29 cellular contexts compared by ENCODE assay signal in genomic region chr14:100882991-100883788, GRCh38. TPM values are rescaled to one million over a fixed set of nuclear protein-coding genes. Genes with fewer than 3 reads are reported as not detected.
DNase-seq lines count a peak whose midpoint lies in the region; ATAC-seq, FAIRE-seq and TF ChIP-seq lines count a peak whose summit lies in the region.
"Had no signal": no experiment of that assay in that cellular context is flagged by ENCODE, and none has a peak within 500 bp of the region (broad histone marks: within the 10 kb centered on the region; RNA-seq: fewer than 3 reads in every experiment).

No MANE protein-coding gene starts in this region.

- FAIRE-seq in HepG2 (lab: Jason Lieb, UNC), result no peak
- FAIRE-seq: GM12878, H1 had no signal

- H3K4me3 ChIP-seq in right lobe of liver, result no peak overlapping the region
- H3K4me3 ChIP-seq in HepG2 (replicated peaks in 1 of 3; ENCODE audit: insufficient read depth in 1 of 3, low read depth in 2 of 3, low read length in 3 of 3), result no peak overlapping the region
- H3K4me3 ChIP-seq: GM12878, PC-9 had no signal

- CTCF ChIA-PET in HepG2 (lab: Yijun Ruan, JAX; ENCODE audit: low intra/inter-chr PET ratio, low total read pairs), result no interaction called here

- no peak overlapping the region for H3K4me3 Mint-ChIP-seq in activated T-helper 17 cell treated with anti-CD3 and anti-CD28 coated beads, Interleukin-2, amount 50 U/mL, for 72 hours
- H3K4me3 Mint-ChIP-seq: CD8-positive, alpha-beta T cell; IgD-negative memory B cell had no signal

- peaks cover 13% of the 10 kb centered on the region for H3K27me3 Mint-ChIP-seq in activated T-helper 17 cell treated with anti-CD3 and anti-CD28 coated beads, Interleukin-2, amount 50 U/mL, for 72 hours

- H3K27me3 ChIP-seq in right lobe of liver (no peaks in the 10 kb centered on the region), HepG2 (ENCODE audit: control insufficient read depth in 1 of 2, insufficient read depth in 2 of 2, low read length in 2 of 2) (peaks cover 1 to 19% of the 10 kb centered on the region in 2 experiments; a peak in 4 of 5 replicates)

- in situ Hi-C loops in HepG2 (cut with HindIII; ENCODE audit: extremely low pct_ligation_motif_present, low pct_unique_long_range_greater_than_20kb), result no loop called here

- no peaks in the 10 kb centered on the region for H3K9me3 ChIP-seq in right lobe of liver
- H3K9me3 ChIP-seq in HepG2 (ENCODE audit: low read length), result no peaks in the 10 kb centered on the region

- no peak overlapping the region for H3K4me2 ChIP-seq in HepG2 (ENCODE audit: low read depth, low read length)
- H3K4me2 ChIP-seq: KMS-11, PC-9 had no signal

- H3K36me3 ChIP-seq in right lobe of liver (no peaks in the 10 kb centered on the region), HepG2 (replicated peaks in 1 of 2; ENCODE audit: control insufficient read depth in 1 of 2, insufficient read depth in 2 of 2, low read length in 2 of 2) (no peaks in the 10 kb centered on the region)

- WGBS in right lobe of liver (ENCODE audit: insufficient coverage, low coverage, low lambda C conversion rate, missing lambda C conversion rate), result 86% methylated on average over 2 of the region's 46 CpGs
- 79% methylated on average over 39 of the region's 46 CpGs for WGBS in HepG2 (ENCODE audit: low lambda C conversion rate)

- intact Hi-C loops in right lobe of liver (cut with DNase I) (no loop called here), HepG2 (cut with micrococcal nuclease; ENCODE audit: unreplicated experiment) (no loop called here), left ventricle myocardium superior (cut with micrococcal nuclease) (no loop called here), posterior vena cava (cut with DNase I) (no loop called here)

- no peaks in the 10 kb centered on the region for H3K79me2 ChIP-seq in HepG2 (ENCODE audit: insufficient read depth, low read length)

- DNase-seq in right lobe of liver (peak in 2 of 3 donors; percentile 7 to 42), HepG2 (ENCODE audit: low spot score) (no peak), left ventricle myocardium superior (peak; percentile 26), posterior vena cava (ENCODE audit: low spot score) (peak; percentile 76), NCI-H1417 (lab: John Stamatoyannopoulos, UW) (no peak)
- DNase-seq: C1 segment of cervical spinal cord; CD8-positive, alpha-beta T cell; DMS 273 treated with DMSO at 0.1 percent for 48 hours; DMS79; EL; GDM1; HCEC 1CT; NCI-H1092; NCI-H1436; NCI-H187; NCI-H2081 treated with DMSO at 0.1 percent for 48 hours; NCI-H2171; NCI-H345; NCI-H524 treated with DMSO at 0.1 percent for 48 hours; NCI-H82; PC-9; SHP77 treated with DMSO at 0.1 percent for 48 hours had no signal

- POLR2A ChIA-PET in HepG2 (lab: Yijun Ruan, JAX), result no interaction called here

- no peaks in the 10 kb centered on the region for H3K4me1 Mint-ChIP-seq in activated T-helper 17 cell treated with anti-CD3 and anti-CD28 coated beads, Interleukin-2, amount 50 U/mL, for 72 hours
- H3K4me1 Mint-ChIP-seq: IgD-negative memory B cell had no signal

- no peak overlapping the region for H3K9ac ChIP-seq in HepG2 (ENCODE audit: insufficient read depth, low read depth, low read length)
- H3K9ac ChIP-seq: KMS-11 had no signal

- TF ChIP-seq EP300 in HepG2 (IDR thresholded peaks at IDR 0.05; ENCODE audit: low read depth in 2 of 2, low read length in 2 of 2) (no peak), HepG2 (CRISPR knock-in tag; IDR thresholded peaks at IDR 0.05; ENCODE audit: borderline replicate concordance) (no peak)

- TF ChIP-seq CTCF in right lobe of liver (IDR thresholded peaks at IDR 0.05), result no peak
- no peak for TF ChIP-seq CTCF in HepG2 (CRISPR knock-in tag; IDR thresholded peaks at IDR 0.05)

- ATAC-seq in right lobe of liver (no peak), HepG2 (no peak), left ventricle myocardium superior (no peak), HG03139 (IDR thresholded peaks at IDR 0.05; ENCODE audit: unreplicated experiment) (no peak)
- no peak for ATAC-seq in activated T-helper 17 cell treated with anti-CD3 and anti-CD28 coated beads, Interleukin-2, amount 50 U/mL, for 72 hours (replicated peaks)
- ATAC-seq: CD8-positive, alpha-beta T cell; GM12878 had no signal

- TF ChIP-seq POLR2A in right lobe of liver (IDR thresholded peaks at IDR 0.05) (no peak), HepG2 (IDR thresholded peaks at IDR 0.05; ENCODE audit: insufficient read depth in 1 of 2, low read depth in 2 of 2, low read length in 2 of 2) (no peak)

- H3K36me3 Mint-ChIP-seq in activated T-helper 17 cell treated with anti-CD3 and anti-CD28 coated beads, Interleukin-2, amount 50 U/mL, for 72 hours (ENCODE audit: low read depth), result no peaks in the 10 kb centered on the region
- H3K36me3 Mint-ChIP-seq: CD8-positive, alpha-beta T cell had no signal

- no peak for TF ChIP-seq RAD21 in HepG2 (CRISPR knock-in tag; IDR thresholded peaks at IDR 0.05)

- BruUV-seq in HepG2 (replicated peaks; lab: Mats Ljungman, UMichigan), result no TSS peak

- H3K27ac Mint-ChIP-seq in activated T-helper 17 cell treated with anti-CD3 and anti-CD28 coated beads, Interleukin-2, amount 50 U/mL, for 72 hours, result no peak overlapping the region
- H3K27ac Mint-ChIP-seq: CD8-positive, alpha-beta T cell had no signal

- no peaks in the 10 kb centered on the region for H4K20me1 ChIP-seq in HepG2 (ENCODE audit: insufficient read depth, low read length)

- H3K9me3 Mint-ChIP-seq in activated T-helper 17 cell treated with anti-CD3 and anti-CD28 coated beads, Interleukin-2, amount 50 U/mL, for 72 hours, result no peaks in the 10 kb centered on the region
- H3K9me3 Mint-ChIP-seq: CD8-positive, alpha-beta T cell had no signal

- no peak overlapping the region for H2AFZ ChIP-seq in HepG2 (ENCODE audit: low read length)
- H2AFZ ChIP-seq: PC-9 had no signal

- H3K27ac ChIP-seq in right lobe of liver (no peak overlapping the region), HepG2 (ENCODE audit: extremely low read length, insufficient read depth, low read length) (no peak overlapping the region)
- H3K27ac ChIP-seq: KMS-11, PC-9 had no signal

- H3K4me1 ChIP-seq in right lobe of liver (no peaks in the 10 kb centered on the region), HepG2 (ENCODE audit: insufficient read depth, low read length) (peaks cover 13% of the 10 kb centered on the region)

RNA-seq across cellular contexts. Expression of gene RTL1, which starts 20.3 kb away (rescaled TPM):
- under 1 TPM in 1 of 6 experiments, not detected in 5; 0.04 TPM for total RNA-seq in right lobe of liver
- total RNA-seq in HepG2 (2016; rRNA removed; fragmentation: Illumina TruSeq; extraction: Trizol), result 0.04 TPM in 1 of 2 replicates, not detected in the other
- not detected in 2 replicates for total RNA-seq in HepG2 (2016; cell fraction: cytosol; rRNA removed; fragmentation: Illumina TruSeq; extraction: Trizol; ENCODE audit: low read depth)
- not detected in 2 replicates for total RNA-seq in HepG2 (2016; cell fraction: insoluble cytoplasmic fraction; rRNA removed; fragmentation: Illumina TruSeq; extraction: Trizol)
- 0.03 TPM in 1 of 2 replicates, not detected in the other for total RNA-seq in HepG2 (2016; cell fraction: membrane; rRNA removed; fragmentation: Illumina TruSeq; extraction: Trizol)
- not detected in 2 replicates for total RNA-seq in HepG2 (2016; cell fraction: nucleus; rRNA removed; fragmentation: Illumina TruSeq; extraction: Trizol)
- polyA plus RNA-seq in HepG2 (2011; rRNA removed), result not detected in 2 replicates
- polyA plus RNA-seq in HepG2 (2011; cell fraction: cytosol; rRNA removed), result 0.01 TPM in 1 of 2 replicates, not detected in the other
- 0.05 TPM in 1 of 2 replicates, not detected in the other for polyA plus RNA-seq in HepG2 (2011; cell fraction: nucleus; rRNA removed)
- polyA plus RNA-seq in HepG2 (2012), result 0.03 and 0.05 TPM in 2 replicates
- not detected in 2 replicates for polyA plus RNA-seq in HepG2 (2016; cell fraction: cytosol; fragmentation: Illumina TruSeq; extraction: Trizol; ENCODE audit: low read depth)
- not detected in 2 replicates for polyA plus RNA-seq in HepG2 (2016; cell fraction: insoluble cytoplasmic fraction; fragmentation: Illumina TruSeq; extraction: Trizol; ENCODE audit: low read depth)
- 0.05 TPM in 1 of 2 replicates, not detected in the other for polyA plus RNA-seq in HepG2 (2016; cell fraction: membrane; fragmentation: Illumina TruSeq; extraction: Trizol; ENCODE audit: low read depth)
- polyA plus RNA-seq in HepG2 (2016; cell fraction: nucleus; fragmentation: Illumina TruSeq; extraction: Trizol; ENCODE audit: insufficient read depth, low read depth), result not detected in 2 replicates
- polyA minus RNA-seq in HepG2 (2011; rRNA and poly(A)+ RNA removed; ENCODE audit: low replicate concordance), result not detected in 2 replicates
- not detected in 2 replicates for polyA minus RNA-seq in HepG2 (2011; cell fraction: cytosol; rRNA and poly(A)+ RNA removed)
- not detected in 2 replicates for polyA minus RNA-seq in HepG2 (2011; cell fraction: nucleus; rRNA and poly(A)+ RNA removed)
- total RNA-seq in left ventricle myocardium superior, result not detected
- total RNA-seq in posterior vena cava, result not detected
- total RNA-seq in activated T-helper 17 cell treated with anti-CD3 and anti-CD28 coated beads, Interleukin-2, amount 50 U/mL, for 72 hours, result not detected
- total RNA-seq: CD8-positive, alpha-beta T cell; GM12878; H1; PC-9; RPMI7951 had no signal
- polyA plus RNA-seq: GM12878, H1, IgD-negative memory B cell had no signal

RNA-seq across cellular contexts. Expression of gene MEG3, which starts 57.3 kb away (rescaled TPM):
- total RNA-seq in right lobe of liver (10 to 100 TPM in 5 of 6 experiments, 1 to 10 TPM in 1; 5.7 to 43.7 (median 23.9) TPM), HepG2 (2016; rRNA removed; fragmentation: Illumina TruSeq; extraction: Trizol) (not detected in 2 replicates), left ventricle myocardium superior (20.6 TPM), posterior vena cava (10 to 100 TPM; 56.2 to 99.4 TPM)
- total RNA-seq in HepG2 (2016; cell fraction: cytosol; rRNA removed; fragmentation: Illumina TruSeq; extraction: Trizol; ENCODE audit: low read depth), result not detected in 2 replicates
- total RNA-seq in HepG2 (2016; cell fraction: insoluble cytoplasmic fraction; rRNA removed; fragmentation: Illumina TruSeq; extraction: Trizol), result not detected in 2 replicates
- not detected in 2 replicates for total RNA-seq in HepG2 (2016; cell fraction: membrane; rRNA removed; fragmentation: Illumina TruSeq; extraction: Trizol)
- 0.38 TPM in 1 of 2 replicates, not detected in the other for total RNA-seq in HepG2 (2016; cell fraction: nucleus; rRNA removed; fragmentation: Illumina TruSeq; extraction: Trizol)
- 0.07 and 0.17 TPM in 2 replicates for polyA plus RNA-seq in HepG2 (2011; rRNA removed)
- polyA plus RNA-seq in HepG2 (2011; cell fraction: cytosol; rRNA removed), result 0.03 TPM in 1 of 2 replicates, not detected in the other
- 0.59 and 0.62 TPM in 2 replicates for polyA plus RNA-seq in HepG2 (2011; cell fraction: nucleus; rRNA removed)
- 0.12 TPM in 1 of 2 replicates, not detected in the other for polyA plus RNA-seq in HepG2 (2012)
- not detected in 2 replicates for polyA plus RNA-seq in HepG2 (2016; cell fraction: cytosol; fragmentation: Illumina TruSeq; extraction: Trizol; ENCODE audit: low read depth)
- polyA plus RNA-seq in HepG2 (2016; cell fraction: insoluble cytoplasmic fraction; fragmentation: Illumina TruSeq; extraction: Trizol; ENCODE audit: low read depth), result not detected in 2 replicates
- not detected in 2 replicates for polyA plus RNA-seq in HepG2 (2016; cell fraction: membrane; fragmentation: Illumina TruSeq; extraction: Trizol; ENCODE audit: low read depth)
- polyA plus RNA-seq in HepG2 (2016; cell fraction: nucleus; fragmentation: Illumina TruSeq; extraction: Trizol; ENCODE audit: insufficient read depth, low read depth), result 0.15 TPM in 1 of 2 replicates, not detected in the other
- polyA minus RNA-seq in HepG2 (2011; rRNA and poly(A)+ RNA removed; ENCODE audit: low replicate concordance), result 0.08 TPM in 1 of 2 replicates, not detected in the other
- not detected in 2 replicates for polyA minus RNA-seq in HepG2 (2011; cell fraction: cytosol; rRNA and poly(A)+ RNA removed)
- polyA minus RNA-seq in HepG2 (2011; cell fraction: nucleus; rRNA and poly(A)+ RNA removed), result 0.12 and 0.26 TPM in 2 replicates
- not detected for total RNA-seq in activated T-helper 17 cell treated with anti-CD3 and anti-CD28 coated beads, Interleukin-2, amount 50 U/mL, for 72 hours
- total RNA-seq: CD8-positive, alpha-beta T cell; PC-9 had no signal
- polyA plus RNA-seq: IgD-negative memory B cell had no signal

Comparison
In these comparisons a context has a peak if more than half of its experiments do, and no peak if none do; other contexts are left out.
1. DNase-seq: peak in right lobe of liver (2 of 3), left ventricle myocardium superior (single experiment) and posterior vena cava (single experiment); none in HepG2 (single experiment) and NCI-H1417 (0 of 3).
2. RNA of gene MEG3, which starts 57.3 kb away (total RNA-seq): 56.2 to 99.4 TPM in posterior vena cava, 5.7 to 43.7 TPM in right lobe of liver and 20.6 TPM in left ventricle myocardium superior (single experiment); 0.38 TPM in HepG2 and not detected in activated T-helper 17 cell treated with anti-CD3 and anti-CD28 coated beads, Interleukin-2, amount 50 U/mL, for 72 hours; every median in the first group is over 4 times any median in the second.